Comparison of ENCODE assay signal across 20 cellular contexts in the genomic region with DNA sequence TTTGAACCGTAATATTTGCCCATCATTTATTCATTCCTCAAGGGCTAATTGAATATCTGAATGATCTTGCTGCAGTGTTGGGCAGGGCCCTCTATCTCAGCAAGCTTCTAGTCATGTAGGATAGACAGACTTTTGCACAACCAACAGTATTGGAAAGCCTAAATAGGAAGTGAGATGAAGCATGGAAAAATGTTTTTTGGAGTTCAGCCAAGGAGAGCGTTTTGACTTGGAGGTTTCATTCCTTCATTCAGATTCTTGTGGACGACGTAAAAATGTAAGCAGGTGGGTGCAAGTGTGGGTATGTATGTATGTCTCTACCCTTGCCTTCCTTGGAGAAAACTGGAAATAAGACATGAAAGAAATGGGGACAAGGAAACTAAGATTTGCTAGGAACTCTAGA. TPM values are rescaled to one million over a fixed set of nuclear protein-coding genes. Genes with fewer than 3 reads are reported as not detected.
A peak's percentile ranks its signal among the peaks of the same experiment; 100 is the strongest.
DNase-seq lines count a peak whose midpoint lies in the region; ATAC-seq lines count a peak whose summit lies in the region.
"Had no signal": no experiment of that assay in that cellular context is flagged by ENCODE, and none has a peak within 500 bp of the region (broad histone marks: within the 10 kb centered on the region; RNA-seq: fewer than 3 reads in every experiment).

No MANE protein-coding gene starts in this region.

- H3K9ac ChIP-seq in BLaER1 treated with 17β-estradiol and CSF1 and Interleukin-3, amounts not matched to agents 10 nM and 100 nM = no peak overlapping the region

- DNase-seq in MV-4-11 (lab: John Stamatoyannopoulos, UW) (peak; percentile 12), lung microvascular endothelial cell (ENCODE audit: low read depth in 2 of 2) (peak; percentile 28 to 77), NCI-H187 treated with DMSO at 0.1 percent for 48 hours (lab: John Stamatoyannopoulos, UW) (no peak), NOMO-1 treated with DMSO at 0.1 percent for 48 hours (lab: John Stamatoyannopoulos, UW; ENCODE audit: unreplicated experiment) (no peak), cortex of kidney (lab: John Stamatoyannopoulos, UW) (no peak)
- DNase-seq: CD4-positive, CD25-positive, alpha-beta regulatory T cell; COR-L47; GF-D8; GOT3; NCI-H1105; NCI-H2081 treated with DMSO at 0.1 percent for 48 hours; NCI-H510A; NCI-H748 treated with DMSO at 0.1 percent for 48 hours; PC-9 had no signal

- H4K20me1 ChIP-seq in BLaER1 treated with 17β-estradiol and CSF1 and Interleukin-3, amounts not matched to agents 10 nM and 100 nM = peaks cover 0 to 9% (median 0%) of the 10 kb centered on the region in 11 experiments; a peak in 5 of 22 replicates

- no peak overlapping the region for H3K27ac ChIP-seq in BLaER1 treated with 17β-estradiol and CSF1 and Interleukin-3, amounts not matched to agents 10 nM and 100 nM
- H3K27ac ChIP-seq: PC-9, RWPE1, SJSA1 had no signal

- H3K36me3 ChIP-seq in BLaER1 treated with 17β-estradiol and CSF1 and Interleukin-3, amounts not matched to agents 10 nM and 100 nM = peaks cover 0 to 8% (median 0%) of the 10 kb centered on the region in 11 experiments; a peak in 1 of 22 replicates

- no peaks in the 10 kb centered on the region for H3K9me3 Mint-ChIP-seq in dendritic cell treated with granulocyte-macrophage colony-stimulating factor and Interleukin-4, amounts not matched to agents 40 ng/mL and 50 ng/mL, for 4 days

- peak overlapping the region; percentile 35 to 96 (median 88) for H3K4me2 ChIP-seq in BLaER1 treated with 17β-estradiol and CSF1 and Interleukin-3, amounts not matched to agents 10 nM and 100 nM
- H3K4me2 ChIP-seq: PC-9 had no signal

- peaks cover 0 to under 1% (median 0%) of the 10 kb centered on the region in 11 experiments; a peak in 6 of 22 replicates for H3K9me3 ChIP-seq in BLaER1 treated with 17β-estradiol and CSF1 and Interleukin-3, amounts not matched to agents 10 nM and 100 nM (replicated peaks in 1 of 11)
- H3K9me3 ChIP-seq: SJSA1 had no signal

- no peaks in the 10 kb centered on the region for H3K27me3 Mint-ChIP-seq in dendritic cell treated with granulocyte-macrophage colony-stimulating factor and Interleukin-4, amounts not matched to agents 40 ng/mL and 50 ng/mL, for 4 days
- H3K27me3 Mint-ChIP-seq: CD4-positive, CD25-positive, alpha-beta regulatory T cell had no signal

- no peak overlapping the region for H3K4me3 Mint-ChIP-seq in dendritic cell treated with granulocyte-macrophage colony-stimulating factor and Interleukin-4, amounts not matched to agents 40 ng/mL and 50 ng/mL, for 4 days
- H3K4me3 Mint-ChIP-seq: CD4-positive, CD25-positive, alpha-beta regulatory T cell had no signal

- H3K27me3 ChIP-seq in BLaER1 treated with 17β-estradiol and CSF1 and Interleukin-3, amounts not matched to agents 10 nM and 100 nM = peaks cover 0 to 20% (median 10%) of the 10 kb centered on the region in 11 experiments; a peak in 10 of 22 replicates
- H3K27me3 ChIP-seq: SJSA1 had no signal

- peaks cover 90% of the 10 kb centered on the region for H3K4me1 Mint-ChIP-seq in dendritic cell treated with granulocyte-macrophage colony-stimulating factor and Interleukin-4, amounts not matched to agents 40 ng/mL and 50 ng/mL, for 4 days (ENCODE audit: low read depth)
- H3K4me1 Mint-ChIP-seq: CD4-positive, CD25-positive, alpha-beta regulatory T cell had no signal

- ATAC-seq in GM18520 (IDR thresholded peaks at IDR 0.05; ENCODE audit: unreplicated experiment) = no peak
- ATAC-seq: HCT116 had no signal

- H3K27ac Mint-ChIP-seq in dendritic cell treated with granulocyte-macrophage colony-stimulating factor and Interleukin-4, amounts not matched to agents 40 ng/mL and 50 ng/mL, for 4 days = peak overlapping the region; percentile 46
- H3K27ac Mint-ChIP-seq: CD4-positive, CD25-positive, alpha-beta regulatory T cell had no signal

- intact Hi-C loops in dendritic cell treated with granulocyte-macrophage colony-stimulating factor and Interleukin-4, amounts not matched to agents 40 ng/mL and 50 ng/mL, for 4 days (cut with micrococcal nuclease) = no loop called here

- H3K36me3 Mint-ChIP-seq in dendritic cell treated with granulocyte-macrophage colony-stimulating factor and Interleukin-4, amounts not matched to agents 40 ng/mL and 50 ng/mL, for 4 days (ENCODE audit: low read depth) = peaks cover 67% of the 10 kb centered on the region
- H3K36me3 Mint-ChIP-seq: CD4-positive, CD25-positive, alpha-beta regulatory T cell had no signal

- H3K4me1 ChIP-seq in BLaER1 treated with 17β-estradiol and CSF1 and Interleukin-3, amounts not matched to agents 10 nM and 100 nM = peaks cover 50 to 68% (median 55%) of the 10 kb centered on the region in 10 experiments

- H3K4me3 ChIP-seq in BLaER1 treated with 17β-estradiol and CSF1 and Interleukin-3, amounts not matched to agents 10 nM and 100 nM = no peak overlapping the region
- H3K4me3 ChIP-seq: PC-9, SJSA1 had no signal

RNA-seq across cellular contexts. Expression of gene DAPK1, which starts 15.5 kb away (rescaled TPM):
- total RNA-seq in lung microvascular endothelial cell = 21.1 and 36.9 TPM in 2 replicates

Comparison
In these comparisons a context has a peak if more than half of its experiments do, and no peak if none do; other contexts are left out.
1. DNase-seq: peak in MV-4-11 (single experiment) and lung microvascular endothelial cell (2 of 2); none in NCI-H187 treated with DMSO at 0.1 percent for 48 hours (single experiment), NOMO-1 treated with DMSO at 0.1 percent for 48 hours (single experiment) and cortex of kidney (single experiment).